In the genomic region with DNA sequence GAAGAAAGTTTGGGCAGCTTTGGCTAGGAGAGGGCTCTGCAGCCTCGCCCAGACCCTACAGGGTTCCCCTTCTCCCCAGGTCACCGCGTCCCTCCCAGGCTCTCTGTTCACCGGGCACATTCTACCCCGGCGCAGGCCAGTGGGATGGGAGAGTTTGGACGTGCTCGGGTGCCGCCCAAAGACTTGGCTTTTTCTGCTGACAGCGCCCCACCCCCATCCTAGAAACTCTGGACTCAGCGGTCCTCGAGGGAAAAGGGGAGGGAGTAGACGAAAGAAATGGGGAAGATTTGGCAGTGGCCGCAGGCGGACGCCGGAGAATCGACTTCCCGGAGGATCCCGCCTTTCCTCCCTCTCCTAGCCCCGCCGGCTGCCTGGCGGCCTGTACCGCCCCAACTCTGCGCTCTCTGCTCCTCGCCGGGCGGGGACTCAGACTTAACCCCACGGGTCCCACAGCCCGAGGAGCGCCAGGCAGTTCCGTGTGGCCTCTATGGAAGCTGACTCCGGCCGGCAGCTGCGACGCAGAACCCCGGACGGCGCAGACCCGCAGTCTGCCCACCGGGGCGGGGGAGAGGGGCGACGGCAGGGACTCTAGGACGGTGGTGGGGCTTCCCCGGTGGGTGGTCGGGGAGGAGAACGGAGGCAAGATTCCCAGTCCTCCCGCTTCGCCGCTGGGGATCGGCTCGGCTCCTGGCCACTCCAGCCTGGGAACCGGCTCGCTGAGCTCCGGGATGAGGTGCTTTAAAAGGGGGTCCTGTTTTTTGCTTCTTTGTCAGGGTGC, we compare ENCODE assay signal across 1 cellular context.
A peak's percentile ranks its signal among the peaks of the same experiment; 100 is the strongest.
TF ChIP-seq lines count a peak whose summit lies in the region.

No MANE protein-coding gene starts in this region.

TF ChIP-seq in GM23338, 12 proteins besides CTCF, POLR2A, EP300 and RAD21 (continued from another document):
- TF ChIP-seq, protein P1, sequence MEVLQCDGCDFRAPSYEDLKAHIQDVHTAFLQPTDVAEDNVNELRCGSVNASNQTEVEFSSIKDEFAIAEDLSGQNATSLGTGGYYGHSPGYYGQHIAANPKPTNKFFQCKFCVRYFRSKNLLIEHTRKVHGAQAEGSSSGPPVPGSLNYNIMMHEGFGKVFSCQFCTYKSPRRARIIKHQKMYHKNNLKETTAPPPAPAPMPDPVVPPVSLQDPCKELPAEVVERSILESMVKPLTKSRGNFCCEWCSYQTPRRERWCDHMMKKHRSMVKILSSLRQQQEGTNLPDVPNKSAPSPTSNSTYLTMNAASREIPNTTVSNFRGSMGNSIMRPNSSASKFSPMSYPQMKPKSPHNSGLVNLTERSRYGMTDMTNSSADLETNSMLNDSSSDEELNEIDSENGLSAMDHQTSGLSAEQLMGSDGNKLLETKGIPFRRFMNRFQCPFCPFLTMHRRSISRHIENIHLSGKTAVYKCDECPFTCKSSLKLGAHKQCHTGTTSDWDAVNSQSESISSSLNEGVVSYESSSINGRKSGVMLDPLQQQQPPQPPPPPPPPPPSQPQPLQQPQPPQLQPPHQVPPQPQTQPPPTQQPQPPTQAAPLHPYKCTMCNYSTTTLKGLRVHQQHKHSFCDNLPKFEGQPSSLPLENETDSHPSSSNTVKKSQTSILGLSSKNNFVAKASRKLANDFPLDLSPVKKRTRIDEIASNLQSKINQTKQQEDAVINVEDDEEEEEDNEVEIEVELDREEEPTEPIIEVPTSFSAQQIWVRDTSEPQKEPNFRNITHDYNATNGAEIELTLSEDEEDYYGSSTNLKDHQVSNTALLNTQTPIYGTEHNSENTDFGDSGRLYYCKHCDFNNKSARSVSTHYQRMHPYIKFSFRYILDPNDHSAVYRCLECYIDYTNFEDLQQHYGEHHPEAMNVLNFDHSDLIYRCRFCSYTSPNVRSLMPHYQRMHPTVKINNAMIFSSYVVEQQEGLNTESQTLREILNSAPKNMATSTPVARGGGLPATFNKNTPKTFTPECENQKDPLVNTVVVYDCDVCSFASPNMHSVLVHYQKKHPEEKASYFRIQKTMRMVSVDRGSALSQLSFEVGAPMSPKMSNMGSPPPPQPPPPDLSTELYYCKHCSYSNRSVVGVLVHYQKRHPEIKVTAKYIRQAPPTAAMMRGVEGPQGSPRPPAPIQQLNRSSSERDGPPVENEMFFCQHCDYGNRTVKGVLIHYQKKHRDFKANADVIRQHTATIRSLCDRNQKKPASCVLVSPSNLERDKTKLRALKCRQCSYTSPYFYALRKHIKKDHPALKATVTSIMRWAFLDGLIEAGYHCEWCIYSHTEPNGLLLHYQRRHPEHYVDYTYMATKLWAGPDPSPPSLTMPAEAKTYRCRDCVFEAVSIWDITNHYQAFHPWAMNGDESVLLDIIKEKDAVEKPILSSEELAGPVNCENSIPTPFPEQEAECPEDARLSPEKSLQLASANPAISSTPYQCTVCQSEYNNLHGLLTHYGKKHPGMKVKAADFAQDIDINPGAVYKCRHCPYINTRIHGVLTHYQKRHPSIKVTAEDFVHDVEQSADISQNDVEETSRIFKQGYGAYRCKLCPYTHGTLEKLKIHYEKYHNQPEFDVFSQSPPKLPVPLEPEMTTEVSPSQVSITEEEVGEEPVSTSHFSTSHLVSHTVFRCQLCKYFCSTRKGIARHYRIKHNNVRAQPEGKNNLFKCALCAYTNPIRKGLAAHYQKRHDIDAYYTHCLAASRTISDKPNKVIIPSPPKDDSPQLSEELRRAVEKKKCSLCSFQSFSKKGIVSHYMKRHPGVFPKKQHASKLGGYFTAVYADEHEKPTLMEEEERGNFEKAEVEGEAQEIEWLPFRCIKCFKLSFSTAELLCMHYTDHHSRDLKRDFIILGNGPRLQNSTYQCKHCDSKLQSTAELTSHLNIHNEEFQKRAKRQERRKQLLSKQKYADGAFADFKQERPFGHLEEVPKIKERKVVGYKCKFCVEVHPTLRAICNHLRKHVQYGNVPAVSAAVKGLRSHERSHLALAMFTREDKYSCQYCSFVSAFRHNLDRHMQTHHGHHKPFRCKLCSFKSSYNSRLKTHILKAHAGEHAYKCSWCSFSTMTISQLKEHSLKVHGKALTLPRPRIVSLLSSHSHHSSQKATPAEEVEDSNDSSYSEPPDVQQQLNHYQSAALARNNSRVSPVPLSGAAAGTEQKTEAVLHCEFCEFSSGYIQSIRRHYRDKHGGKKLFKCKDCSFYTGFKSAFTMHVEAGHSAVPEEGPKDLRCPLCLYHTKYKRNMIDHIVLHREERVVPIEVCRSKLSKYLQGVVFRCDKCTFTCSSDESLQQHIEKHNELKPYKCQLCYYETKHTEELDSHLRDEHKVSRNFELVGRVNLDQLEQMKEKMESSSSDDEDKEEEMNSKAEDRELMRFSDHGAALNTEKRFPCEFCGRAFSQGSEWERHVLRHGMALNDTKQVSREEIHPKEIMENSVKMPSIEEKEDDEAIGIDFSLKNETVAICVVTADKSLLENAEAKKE (CRISPR knock-in tag; IDR thresholded peaks at IDR 0.05) = no peak
- TF ChIP-seq, protein P2, sequence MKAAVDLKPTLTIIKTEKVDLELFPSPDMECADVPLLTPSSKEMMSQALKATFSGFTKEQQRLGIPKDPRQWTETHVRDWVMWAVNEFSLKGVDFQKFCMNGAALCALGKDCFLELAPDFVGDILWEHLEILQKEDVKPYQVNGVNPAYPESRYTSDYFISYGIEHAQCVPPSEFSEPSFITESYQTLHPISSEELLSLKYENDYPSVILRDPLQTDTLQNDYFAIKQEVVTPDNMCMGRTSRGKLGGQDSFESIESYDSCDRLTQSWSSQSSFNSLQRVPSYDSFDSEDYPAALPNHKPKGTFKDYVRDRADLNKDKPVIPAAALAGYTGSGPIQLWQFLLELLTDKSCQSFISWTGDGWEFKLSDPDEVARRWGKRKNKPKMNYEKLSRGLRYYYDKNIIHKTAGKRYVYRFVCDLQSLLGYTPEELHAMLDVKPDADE (IDR thresholded peaks at IDR 0.05) = no peak
- TF ChIP-seq CREB1 (CRISPR knock-in tag; IDR thresholded peaks at IDR 0.05; ENCODE audit: low read depth) (no peak), EZH2phosphoT487 (IDR thresholded peaks at IDR 0.05; ENCODE audit: unreplicated experiment) (peak; percentile 67)
